In the genomic region with DNA sequence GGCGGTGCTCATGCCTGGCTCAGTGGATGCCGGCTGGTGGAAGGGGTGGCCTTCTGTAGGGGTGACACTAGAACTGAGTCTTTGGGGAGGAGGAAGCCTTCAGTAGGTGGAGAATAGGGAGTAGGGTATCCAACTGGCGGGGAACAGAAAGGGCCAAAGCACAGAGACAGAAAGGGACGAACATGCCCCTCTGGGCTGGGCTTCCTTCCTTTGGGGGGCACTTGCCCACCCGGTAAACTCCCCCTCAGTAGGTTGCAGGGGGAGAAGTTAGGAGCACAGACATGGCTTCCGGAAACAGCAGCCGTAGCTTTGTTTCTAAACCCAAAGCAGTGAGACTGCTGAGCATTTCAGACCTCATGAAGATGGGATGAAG, we compare ENCODE assay signal across 8 cellular contexts. TPM values are rescaled to one million over a fixed set of nuclear protein-coding genes. Genes with fewer than 3 reads are reported as not detected.
A peak's percentile ranks its signal among the peaks of the same experiment; 100 is the strongest.
DNase-seq lines count a peak whose midpoint lies in the region; ATAC-seq and TF ChIP-seq lines count a peak whose summit lies in the region.

No MANE protein-coding gene starts in this region.

- intact Hi-C loops in spleen (cut with DNase I; ENCODE audit: low total_unique reads) = no loop called here

- H3K36me3 ChIP-seq in iPS DF 6.9 (ENCODE audit: control insufficient read depth, insufficient read depth, low read length) (peaks cover 7% of the 10 kb centered on the region), spleen (peaks cover 0 to 34% (median 30%) of the 10 kb centered on the region in 6 donors)

- no peaks in the 10 kb centered on the region for H3K27me3 ChIP-seq in iPS DF 6.9 (ENCODE audit: control insufficient read depth, insufficient read depth, low read length)
- no peaks in the 10 kb centered on the region for H3K27me3 ChIP-seq in spleen (replicated peaks in 1 of 7)

- H3K9me3 ChIP-seq in iPS DF 6.9 (ENCODE audit: control insufficient read depth, insufficient read depth, low read length) = no peaks in the 10 kb centered on the region
- no peaks in the 10 kb centered on the region for H3K9me3 ChIP-seq in spleen

- peak overlapping the region; percentile 83 for H3K27ac Mint-ChIP-seq in activated naive CD8-positive, alpha-beta T cell treated with anti-CD3 and anti-CD28 coated beads, Interleukin-2, amount 50 U/mL, for 24 hours

- no CpG with 5 or more reads among the region's 7 CpGs for WGBS in iPS DF 6.9 (ENCODE audit: insufficient coverage, insufficient read length)
- 0 to 11% (median 5%) methylated on average over 7 of the region's 7 CpGs for WGBS in spleen, 5 donors

- H3K4me1 ChIP-seq in iPS DF 6.9 (ENCODE audit: control insufficient read depth, insufficient read depth, low read length) (peaks cover 2% of the 10 kb centered on the region; the same call in 1 of the 2 replicates), spleen (peaks cover 11 to 44% (median 30%) of the 10 kb centered on the region in 6 donors)

- H3K4me1 Mint-ChIP-seq in activated naive CD8-positive, alpha-beta T cell treated with anti-CD3 and anti-CD28 coated beads, Interleukin-2, amount 50 U/mL, for 24 hours = peaks cover 17% of the 10 kb centered on the region

- peaks cover 2% of the 10 kb centered on the region for H3K36me3 Mint-ChIP-seq in activated naive CD8-positive, alpha-beta T cell treated with anti-CD3 and anti-CD28 coated beads, Interleukin-2, amount 50 U/mL, for 24 hours (ENCODE audit: low read depth)

- no peaks in the 10 kb centered on the region for H3K27me3 Mint-ChIP-seq in activated naive CD8-positive, alpha-beta T cell treated with anti-CD3 and anti-CD28 coated beads, Interleukin-2, amount 50 U/mL, for 24 hours

- peak; percentile 75 for DNase-seq in activated CD8-positive, alpha-beta memory T cell treated with anti-CD3 and anti-CD28 coated beads for 24 hours
- DNase-seq in activated CD8-positive, alpha-beta memory T cell treated with anti-CD3 and anti-CD28 coated beads, Interleukin-2, amount 50 U/mL, for 48 hours = no peak
- peak; percentile 34 for DNase-seq in activated naive CD8-positive, alpha-beta T cell treated with anti-CD3 and anti-CD28 coated beads, Interleukin-2, amount 50 U/mL, for 24 hours
- DNase-seq in iPS DF 6.9 (ENCODE audit: low read depth, low spot score) = no peak
- no peak for DNase-seq in spleen
- DNase-seq in Ammon's horn (ENCODE audit: low spot score) = no peak
- no peak for DNase-seq in dedifferentiated amniotic fluid mesenchymal stem cell (ENCODE audit: extremely low spot score)

- H3K4me3 Mint-ChIP-seq in activated naive CD8-positive, alpha-beta T cell treated with anti-CD3 and anti-CD28 coated beads, Interleukin-2, amount 50 U/mL, for 24 hours = peak overlapping the region; percentile 87

- TF ChIP-seq POLR2A in spleen (IDR thresholded peaks at IDR 0.05) = no peak

- no peak overlapping the region for H3K27ac ChIP-seq in iPS DF 6.9 (ENCODE audit: low read length)
- H3K27ac ChIP-seq in spleen = peak overlapping the region; percentile 76 to 91 (median 88)

- no peak for TF ChIP-seq CTCF in spleen (IDR thresholded peaks at IDR 0.05 in 8 of 11, conservative IDR thresholded peaks at IDR 0.05 in 3 of 11)

- ATAC-seq in HG03460 (IDR thresholded peaks at IDR 0.05; ENCODE audit: unreplicated experiment) = peak; percentile 12
- ATAC-seq in activated naive CD8-positive, alpha-beta T cell treated with anti-CD3 and anti-CD28 coated beads, Interleukin-2, amount 50 U/mL, for 24 hours = peak; percentile 26

- no peaks in the 10 kb centered on the region for H3K9me3 Mint-ChIP-seq in activated naive CD8-positive, alpha-beta T cell treated with anti-CD3 and anti-CD28 coated beads, Interleukin-2, amount 50 U/mL, for 24 hours

- peak overlapping the region; percentile 88; the same call in 1 of the 2 replicates for H3K4me3 ChIP-seq in iPS DF 6.9 (ENCODE audit: low read length)
- H3K4me3 ChIP-seq in spleen = peak overlapping the region; percentile 61 to 92 (median 82)

RNA-seq across cellular contexts. Expression of a gene that starts 0.8 kb away (rescaled TPM):
- total RNA-seq in spleen = 100 to 1,000 TPM in 3 of 7 donors, 10 to 100 TPM in 4; 54.7 to 148 (median 99.4) TPM
- polyA plus RNA-seq in spleen = 100 to 1,000 TPM in 1 of 3 donors, 10 to 100 TPM in 2; 25.0 to 101 (median 43.6) TPM

RNA-seq across cellular contexts. Expression of a gene that starts 51.5 kb away (rescaled TPM):
- total RNA-seq in spleen = 100 to 1,000 TPM in 1 of 7 donors, 10 to 100 TPM in 6; 26.5 to 101 (median 69.9) TPM
- 10 to 100 TPM; 14.7 to 29.1 (median 25.3) TPM for polyA plus RNA-seq in spleen

Comparison
In these comparisons a context has a peak if more than half of its experiments do, and no peak if none do; other contexts are left out.
1. DNase-seq: peak in activated CD8-positive, alpha-beta memory T cell treated with anti-CD3 and anti-CD28 coated beads for 24 hours (single experiment) and activated naive CD8-positive, alpha-beta T cell treated with anti-CD3 and anti-CD28 coated beads, Interleukin-2, amount 50 U/mL, for 24 hours (single experiment); none in activated CD8-positive, alpha-beta memory T cell treated with anti-CD3 and anti-CD28 coated beads, Interleukin-2, amount 50 U/mL, for 48 hours (single experiment), iPS DF 6.9 (single experiment), spleen (single experiment), Ammon's horn (single experiment) and dedifferentiated amniotic fluid mesenchymal stem cell (single experiment).